In the genomic region with DNA sequence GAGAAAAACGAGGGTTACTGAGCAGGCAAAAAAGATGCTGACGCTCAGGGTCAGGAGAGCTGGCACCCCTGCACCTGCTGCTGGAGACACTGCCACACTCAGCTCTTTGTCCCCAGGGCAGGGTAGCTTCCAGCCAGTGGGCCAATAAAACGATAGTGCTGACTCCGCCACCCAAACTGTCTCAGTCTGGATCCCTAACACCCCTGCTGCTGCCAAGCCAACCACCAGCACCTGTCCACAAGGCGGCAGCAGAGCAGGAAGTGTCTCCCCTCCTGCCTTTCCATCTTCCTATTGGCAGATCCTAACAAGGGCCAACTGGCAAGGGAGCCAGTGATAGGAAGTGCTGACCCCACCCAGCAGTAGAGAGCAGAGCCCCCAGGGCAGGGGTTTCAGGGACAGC, we compare ENCODE assay signal across 24 cellular contexts.
A peak's percentile ranks its signal among the peaks of the same experiment; 100 is the strongest.
DNase-seq lines count a peak whose midpoint lies in the region; ATAC-seq, FAIRE-seq and TF ChIP-seq lines count a peak whose summit lies in the region.
"Had no signal": no experiment of that assay in that cellular context is flagged by ENCODE, and none has a peak within 500 bp of the region (broad histone marks: within the 10 kb centered on the region; RNA-seq: fewer than 3 reads in every experiment).

No MANE protein-coding gene starts in this region.

- no peak overlapping the region for H3K27ac ChIP-seq in SU-DHL-6 (ENCODE audit: low read depth, low read length)
- no peak overlapping the region for H3K27ac ChIP-seq in neural progenitor cell
- H3K27ac ChIP-seq: brain microvascular endothelial cell had no signal

- H3K36me3 ChIP-seq in SU-DHL-6 (ENCODE audit: low read length) (no peaks in the 10 kb centered on the region), neural progenitor cell (no peaks in the 10 kb centered on the region)
- H3K36me3 ChIP-seq: brain microvascular endothelial cell, MG63 had no signal

- no peaks in the 10 kb centered on the region for H3K9me2 ChIP-seq in SU-DHL-6 (replicated peaks; ENCODE audit: insufficient read depth, low read length)

- H3K4me3 ChIP-seq in SU-DHL-6 (ENCODE audit: insufficient read depth, low read length, poor library complexity, severe bottlenecking) (no peak overlapping the region), neural progenitor cell (no peak overlapping the region)
- H3K4me3 ChIP-seq: MG63 had no signal

- H3K79me2 ChIP-seq in SU-DHL-6 (ENCODE audit: insufficient read depth, low read length) (no peaks in the 10 kb centered on the region), neural progenitor cell (ENCODE audit: low read depth) (no peaks in the 10 kb centered on the region)

- no peaks in the 10 kb centered on the region for H3K9me3 Mint-ChIP-seq in neural progenitor cell
- peaks cover 0 to 2% of the 10 kb centered on the region in 2 donors for H3K9me3 Mint-ChIP-seq in activated T-cell treated with anti-CD3 and anti-CD28 coated beads, Interleukin-2, amount 50 U/mL, for 72 hours
- H3K9me3 Mint-ChIP-seq: activated B cell treated with CpG ODN at 0.5 μM for 24 hours; activated naive CD8-positive, alpha-beta T cell treated with anti-CD3 and anti-CD28 coated beads, Interleukin-2, amount 10 ng/mL, durations not matched to agents 7 days and 5 days; nephron had no signal

- H2AFZ ChIP-seq in SU-DHL-6 (ENCODE audit: low read depth, low read length, severe bottlenecking): no peak overlapping the region
- H2AFZ ChIP-seq in neural progenitor cell (replicated peaks): no peak overlapping the region

- no peaks in the 10 kb centered on the region for H4K20me1 ChIP-seq in SU-DHL-6 (ENCODE audit: low read depth, low read length)
- H4K20me1 ChIP-seq in neural progenitor cell (ENCODE audit: low read depth): no peaks in the 10 kb centered on the region

- no peak for FAIRE-seq in RCC 7860 (lab: Jason Lieb, UNC)
- FAIRE-seq: endothelial cell of umbilical vein had no signal

- TF ChIP-seq CTCF in SU-DHL-6 (IDR thresholded peaks at IDR 0.05; ENCODE audit: insufficient read depth, low read length, poor library complexity, severe bottlenecking) (peak; percentile 13), neural progenitor cell (IDR thresholded peaks at IDR 0.05) (peak; percentile 27)

- H3F3A ChIP-seq in SU-DHL-6 (ENCODE audit: insufficient read depth): no peaks in the 10 kb centered on the region
- H3F3A ChIP-seq in neural progenitor cell (ENCODE audit: low read depth): no peaks in the 10 kb centered on the region

- ATAC-seq in activated T-cell treated with anti-CD3 and anti-CD28 coated beads, Interleukin-2, amount 50 U/mL, for 72 hours (replicated peaks in 1 of 2): no peak
- ATAC-seq: activated CD8-positive, alpha-beta T cell treated with anti-CD3 and anti-CD28 coated beads, Interleukin-2, amount 10 ng/mL, durations not matched to agents 7 days and 5 days; left cardiac atrium; T-helper 17 cell had no signal

- H3K4me3 Mint-ChIP-seq in neural progenitor cell: no peak overlapping the region
- no peak overlapping the region for H3K4me3 Mint-ChIP-seq in activated T-cell treated with anti-CD3 and anti-CD28 coated beads, Interleukin-2, amount 50 U/mL, for 72 hours
- H3K4me3 Mint-ChIP-seq: activated B cell treated with CpG ODN at 0.5 μM for 24 hours; activated CD8-positive, alpha-beta T cell treated with anti-CD3 and anti-CD28 coated beads, Interleukin-2, amount 10 ng/mL, durations not matched to agents 7 days and 5 days; activated naive CD8-positive, alpha-beta T cell treated with anti-CD3 and anti-CD28 coated beads, Interleukin-2, amount 10 ng/mL, durations not matched to agents 7 days and 5 days; nephron; T-helper 17 cell had no signal

- H3K4me2 ChIP-seq in SU-DHL-6 (ENCODE audit: low read depth, low read length, poor library complexity, severe bottlenecking) (no peak overlapping the region), neural progenitor cell (no peak overlapping the region)

- H3K27me3 ChIP-seq in SU-DHL-6 (ENCODE audit: low read length): no peaks in the 10 kb centered on the region
- H3K27me3 ChIP-seq in neural progenitor cell: no peaks in the 10 kb centered on the region
- H3K27me3 ChIP-seq: brain microvascular endothelial cell, MG63 had no signal

- DNase-seq in DMS53 (lab: John Stamatoyannopoulos, UW) (peak; percentile 37), DMS53 treated with DMSO at 0.1 percent for 48 hours (lab: John Stamatoyannopoulos, UW; ENCODE audit: unreplicated experiment) (no peak), NCI-H1105 (lab: John Stamatoyannopoulos, UW) (peak; percentile 12), neural progenitor cell (ENCODE audit: low spot score) (no peak), RCC 7860 (ENCODE audit: low spot score) (no peak), islet precursor cell (no peak)
- DNase-seq in activated T-cell treated with anti-CD3 and anti-CD28 coated beads, Interleukin-2, amount 50 U/mL, for 72 hours: no peak
- DNase-seq: activated B cell treated with CpG ODN at 0.5 μM for 24 hours; activated CD8-positive, alpha-beta T cell treated with anti-CD3 and anti-CD28 coated beads, Interleukin-2, amount 10 ng/mL, durations not matched to agents 7 days and 5 days; activated naive CD8-positive, alpha-beta T cell treated with anti-CD3 and anti-CD28 coated beads, Interleukin-2, amount 10 ng/mL, durations not matched to agents 7 days and 5 days; activated T-cell treated with anti-CD3 and anti-CD28 coated beads, Interleukin-2, amount 50 U/mL, for 48 hours; brain microvascular endothelial cell; cortex of kidney; hippocampal formation; left cardiac atrium; MG63; NCI-H2029; NCI-H774; Right ventricle myocardium superior; stimulated activated CD4-positive, alpha-beta T cell treated with anti-CD3 and anti-CD28 coated beads, Interleukin-12 subunit alpha, Interleukin-12 subunit beta, amount 100 ng/mL, for 4 hours; T-helper 17 cell had no signal

- no peaks in the 10 kb centered on the region for H3K36me3 Mint-ChIP-seq in neural progenitor cell
- no peaks in the 10 kb centered on the region for H3K36me3 Mint-ChIP-seq in activated T-cell treated with anti-CD3 and anti-CD28 coated beads, Interleukin-2, amount 50 U/mL, for 72 hours (ENCODE audit: insufficient read depth in 2 of 2)
- H3K36me3 Mint-ChIP-seq: activated naive CD8-positive, alpha-beta T cell treated with anti-CD3 and anti-CD28 coated beads, Interleukin-2, amount 10 ng/mL, durations not matched to agents 7 days and 5 days had no signal

- H3K4me1 Mint-ChIP-seq in neural progenitor cell: no peaks in the 10 kb centered on the region
- no peaks in the 10 kb centered on the region for H3K4me1 Mint-ChIP-seq in activated T-cell treated with anti-CD3 and anti-CD28 coated beads, Interleukin-2, amount 50 U/mL, for 72 hours (ENCODE audit: low read depth)
- H3K4me1 Mint-ChIP-seq: activated B cell treated with CpG ODN at 0.5 μM for 24 hours; activated naive CD8-positive, alpha-beta T cell treated with anti-CD3 and anti-CD28 coated beads, Interleukin-2, amount 10 ng/mL, durations not matched to agents 7 days and 5 days; T-helper 17 cell had no signal

- H3K27ac Mint-ChIP-seq in neural progenitor cell: no peak overlapping the region
- H3K27ac Mint-ChIP-seq in activated T-cell treated with anti-CD3 and anti-CD28 coated beads, Interleukin-2, amount 50 U/mL, for 72 hours: no peak overlapping the region
- H3K27ac Mint-ChIP-seq: activated B cell treated with CpG ODN at 0.5 μM for 24 hours; activated CD8-positive, alpha-beta T cell treated with anti-CD3 and anti-CD28 coated beads, Interleukin-2, amount 10 ng/mL, durations not matched to agents 7 days and 5 days; activated naive CD8-positive, alpha-beta T cell treated with anti-CD3 and anti-CD28 coated beads, Interleukin-2, amount 10 ng/mL, durations not matched to agents 7 days and 5 days; T-helper 17 cell had no signal

- H3K27me3 Mint-ChIP-seq in neural progenitor cell (ENCODE audit: insufficient read depth, low read depth): no peaks in the 10 kb centered on the region
- no peaks in the 10 kb centered on the region for H3K27me3 Mint-ChIP-seq in activated T-cell treated with anti-CD3 and anti-CD28 coated beads, Interleukin-2, amount 50 U/mL, for 72 hours (ENCODE audit: low read depth)
- H3K27me3 Mint-ChIP-seq: activated B cell treated with CpG ODN at 0.5 μM for 24 hours; activated naive CD8-positive, alpha-beta T cell treated with anti-CD3 and anti-CD28 coated beads, Interleukin-2, amount 10 ng/mL, durations not matched to agents 7 days and 5 days; T-helper 17 cell had no signal

- H3K9ac ChIP-seq in SU-DHL-6 (ENCODE audit: low read length) (no peak overlapping the region), neural progenitor cell (no peak overlapping the region)

- no peaks in the 10 kb centered on the region for H3K4me1 ChIP-seq in neural progenitor cell

- H3K9me3 ChIP-seq in SU-DHL-6 (ENCODE audit: insufficient read depth, low read length) (peaks cover 9% of the 10 kb centered on the region; the same call in 1 of the 2 replicates), neural progenitor cell (ENCODE audit: low read depth) (no peaks in the 10 kb centered on the region)
- H3K9me3 ChIP-seq: MG63 had no signal

Comparison
In these comparisons a context has a peak if more than half of its experiments do, and no peak if none do; other contexts are left out.
1. DNase-seq: peak in DMS53 (single experiment) and NCI-H1105 (single experiment); none in DMS53 treated with DMSO at 0.1 percent for 48 hours (single experiment), neural progenitor cell (single experiment), RCC 7860 (single experiment), activated T-cell treated with anti-CD3 and anti-CD28 coated beads, Interleukin-2, amount 50 U/mL, for 72 hours (0 of 2) and islet precursor cell (single experiment).